In the genomic region with DNA sequence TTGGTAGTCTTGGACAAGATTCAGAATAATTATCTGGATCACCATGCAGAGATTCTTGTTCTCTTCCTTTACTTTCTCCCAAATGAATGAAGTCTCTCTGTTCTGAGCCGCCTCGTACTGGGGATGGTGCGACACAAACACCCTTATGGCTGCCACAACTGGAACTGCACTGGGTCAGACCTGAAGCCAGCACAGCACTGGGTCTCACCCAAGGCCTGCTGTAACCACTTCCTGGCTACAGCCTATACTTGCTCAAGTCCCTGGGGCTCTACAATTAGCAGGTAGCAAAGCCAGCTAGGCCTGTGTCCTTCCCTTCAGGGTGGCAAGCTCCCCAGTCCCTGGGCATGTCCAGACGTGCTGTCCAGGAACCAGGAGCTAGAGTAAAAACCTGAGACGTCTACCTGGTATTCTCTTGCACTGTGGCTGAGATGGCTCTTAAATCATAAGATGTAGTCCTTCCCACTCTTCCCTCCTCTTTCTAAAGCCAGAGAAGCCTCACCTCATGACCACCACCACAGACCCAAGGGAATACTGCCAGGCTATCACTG, we compare ENCODE assay signal across 39 cellular contexts. TPM values are rescaled to one million over a fixed set of nuclear protein-coding genes. Genes with fewer than 3 reads are reported as not detected.
"Had no signal": no experiment of that assay in that cellular context is flagged by ENCODE, and none has a peak within 500 bp of the region (broad histone marks: within the 10 kb centered on the region; RNA-seq: fewer than 3 reads in every experiment).

No MANE protein-coding gene starts in this region.

- H3K36me3 ChIP-seq: cardiac muscle cell, heart right ventricle, left ventricle myocardium inferior, neutrophil, thoracic aorta, upper lobe of left lung, vagina had no signal

- H3K27me3 ChIP-seq: cardiac muscle cell, upper lobe of left lung, vagina had no signal

- H3K4me1 ChIP-seq: heart right ventricle, left ventricle myocardium inferior, upper lobe of left lung, vagina had no signal

- DNase-seq: activated CD4-positive, alpha-beta T cell treated with anti-CD3 and anti-CD28 coated beads for 48 hours; activated CD8-positive, alpha-beta T cell treated with anti-CD3 and anti-CD28 coated beads for 36 hours; activated gamma-delta T cell treated with Interleukin-2 at 50 U/mL for 16 hours; activated T-cell treated with anti-CD3 and anti-CD28 coated beads, Interleukin-2, amount 50 U/mL, for 4 hours; cerebellar nuclear complex; dorsolateral prefrontal cortex; effector memory CD4-positive, alpha-beta T cell; foreskin fibroblast; heart right ventricle; left ventricle myocardium inferior; mucosa of descending colon; nephron progenitor cell; retina; stimulated activated CD4-positive, alpha-beta T cell treated with anti-CD3 and anti-CD28 coated beads, Interleukin-12 subunit alpha, Interleukin-12 subunit beta, amount 100 ng/mL, for 4 hours; stimulated activated CD4-positive, alpha-beta T cell treated with anti-CD3 and anti-CD28 coated beads, Interleukin-4, amount 100 ng/mL, for 1 hour; T-helper 9 cell; upper lobe of left lung had no signal

- H3K27ac ChIP-seq: cardiac muscle cell, coronary artery, dorsolateral prefrontal cortex, heart right ventricle, left ventricle myocardium inferior, neutrophil, skin epidermis, thoracic aorta, upper lobe of left lung, vagina, VCaP had no signal

- ATAC-seq: activated CD8-positive, alpha-beta T cell treated with anti-CD3 and anti-CD28 coated beads for 36 hours; activated naive CD4-positive, alpha-beta T cell treated with anti-CD3 and anti-CD28 coated beads, Interleukin-2, amount 50 U/mL, for 72 hours; activated T-cell treated with anti-CD3 and anti-CD28 coated beads, Interleukin-2, amount 50 U/mL, for 4 hours; activated T-helper 17 cell treated with anti-CD3 and anti-CD28 coated beads, Interleukin-2, amount 50 U/mL, for 72 hours; heart right ventricle; mucosa of descending colon; sciatic nerve had no signal

- H3K4me3 Mint-ChIP-seq: activated CD8-positive, alpha-beta T cell treated with anti-CD3 and anti-CD28 coated beads for 36 hours; activated T-cell treated with anti-CD3 and anti-CD28 coated beads, Interleukin-2, amount 50 U/mL, for 4 hours; activated T-helper 17 cell treated with anti-CD3 and anti-CD28 coated beads, Interleukin-2, amount 50 U/mL, for 72 hours; nephron progenitor cell; stimulated activated naive CD8-positive, alpha-beta T cell treated with anti-CD3 and anti-CD28 coated beads, Interleukin-15, Interleukin-2, amounts not matched to agents 100 ng/mL and 50 ng/mL, for 24 hours; T-helper 1 cell treated with Interleukin-12 subunit alpha and Interleukin-12 subunit beta and Interleukin-4 antibody, amounts not matched to agents 30 μg/mL and 1 μg/mL, for 36 hours had no signal

- H3K9me3 ChIP-seq: mucosa of descending colon, neutrophil, vagina had no signal

- H3K4me3 ChIP-seq: cardiac muscle cell, coronary artery, dorsolateral prefrontal cortex, heart right ventricle, left ventricle myocardium inferior, lung, mucosa of descending colon, skin epidermis, thoracic aorta, upper lobe of left lung, vagina had no signal

- H3K27ac Mint-ChIP-seq: activated CD8-positive, alpha-beta T cell treated with anti-CD3 and anti-CD28 coated beads for 36 hours; activated T-helper 17 cell treated with anti-CD3 and anti-CD28 coated beads, Interleukin-2, amount 50 U/mL, for 72 hours; nephron progenitor cell; progenitor cell of endocrine pancreas; stimulated activated naive CD8-positive, alpha-beta T cell treated with anti-CD3 and anti-CD28 coated beads, Interleukin-15, Interleukin-2, amounts not matched to agents 100 ng/mL and 50 ng/mL, for 24 hours; T-helper 1 cell treated with Interleukin-12 subunit alpha and Interleukin-12 subunit beta and Interleukin-4 antibody, amounts not matched to agents 30 μg/mL and 1 μg/mL, for 36 hours had no signal

- FAIRE-seq: islet of Langerhans, TTC549 had no signal

- H3K27me3 Mint-ChIP-seq: activated CD8-positive, alpha-beta T cell treated with anti-CD3 and anti-CD28 coated beads for 36 hours; activated T-helper 17 cell treated with anti-CD3 and anti-CD28 coated beads, Interleukin-2, amount 50 U/mL, for 72 hours; progenitor cell of endocrine pancreas; stimulated activated naive CD8-positive, alpha-beta T cell treated with anti-CD3 and anti-CD28 coated beads, Interleukin-15, Interleukin-2, amounts not matched to agents 100 ng/mL and 50 ng/mL, for 24 hours had no signal

RNA-seq across cellular contexts. Expression of a gene that starts 27.6 kb away (rescaled TPM):
- total RNA-seq: cardiac muscle cell, glomerular endothelial cell, left ventricle myocardium inferior, mesenteric fat pad, mucosa of descending colon, myocyte, osteocyte, progenitor cell of endocrine pancreas, subcutaneous adipose tissue, thoracic aorta, vagina had no signal
- polyA plus RNA-seq: esophagus, heart right ventricle had no signal
